Comparison of ENCODE assay signal across 8 cellular contexts in the genomic region with DNA sequence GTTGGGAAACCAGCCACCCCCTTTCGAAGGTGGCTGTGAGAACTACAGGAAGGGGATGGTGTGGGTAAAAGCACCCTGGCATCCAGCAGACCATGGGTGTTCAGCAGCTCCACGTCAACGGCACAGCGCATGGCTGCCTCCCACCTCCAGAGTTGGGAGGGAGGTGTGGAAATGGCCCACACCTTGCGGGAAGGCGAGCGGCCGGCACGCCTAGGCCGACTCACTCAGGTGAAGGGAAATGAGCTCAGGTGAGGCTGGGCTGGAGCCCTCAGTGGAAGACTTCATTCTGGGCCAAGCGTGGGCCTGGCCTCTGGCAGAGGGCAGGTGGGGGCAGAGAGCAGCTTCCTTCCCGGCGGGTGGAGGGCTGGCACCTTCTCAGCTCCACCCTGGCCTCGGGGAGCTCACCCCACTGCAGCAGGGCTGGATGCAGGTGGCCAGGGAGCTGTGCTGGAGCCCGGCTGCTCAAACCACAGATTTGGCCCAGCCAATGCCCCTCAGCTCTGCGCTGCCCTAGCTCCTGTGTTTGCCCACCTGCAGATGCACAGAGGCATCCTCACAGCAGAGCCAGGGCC. TPM values are rescaled to one million over a fixed set of nuclear protein-coding genes. Genes with fewer than 3 reads are reported as not detected.
DNase-seq lines count a peak whose midpoint lies in the region; ATAC-seq and TF ChIP-seq lines count a peak whose summit lies in the region.

No MANE protein-coding gene starts in this region.

- H3K36me3 ChIP-seq in BLaER1: no peaks in the 10 kb centered on the region

- no peak overlapping the region for H3K4me3 Mint-ChIP-seq in endothelial cell (ENCODE audit: unreplicated experiment)

- H3K36me3 Mint-ChIP-seq in endothelial cell (ENCODE audit: low read depth, unreplicated experiment): no peaks in the 10 kb centered on the region

- H3K4me1 ChIP-seq in BLaER1: peaks cover 97% of the 10 kb centered on the region

- peaks cover 88% of the 10 kb centered on the region for H4K20me1 ChIP-seq in BLaER1

- no peaks in the 10 kb centered on the region for H3K9me3 Mint-ChIP-seq in endothelial cell (ENCODE audit: unreplicated experiment)

- peak; percentile 21 for ATAC-seq in GM21619 (IDR thresholded peaks at IDR 0.05; ENCODE audit: unreplicated experiment)

- H3K27me3 Mint-ChIP-seq in endothelial cell (ENCODE audit: unreplicated experiment): peaks cover 6% of the 10 kb centered on the region

- no peaks in the 10 kb centered on the region for H3K9me3 ChIP-seq in BLaER1

- H3K27me3 ChIP-seq in BLaER1: no peaks in the 10 kb centered on the region

- peak overlapping the region; percentile 90 for H3K27ac ChIP-seq in BLaER1

- TF ChIP-seq CTCF in endothelial cell (IDR thresholded peaks at IDR 0.05; ENCODE audit: unreplicated experiment): no peak

- peak overlapping the region; percentile 60 for H3K4me3 ChIP-seq in BLaER1

- H3K27ac Mint-ChIP-seq in endothelial cell (ENCODE audit: unreplicated experiment): peak overlapping the region; percentile 92

- DNase-seq in SHP77 (lab: John Stamatoyannopoulos, UW) (peak; percentile 58 to 69), endothelial cell (ENCODE audit: low spot score) (no peak), amniotic stem cell (lab: John Stamatoyannopoulos, UW) (no peak), NCI-H82 (lab: John Stamatoyannopoulos, UW) (no peak), OCI-M2 (lab: John Stamatoyannopoulos, UW; ENCODE audit: unreplicated experiment) (no peak)
- peak; percentile 54 for DNase-seq in stimulated activated naive CD4-positive, alpha-beta T cell treated with Interleukin-2 at 50 U/mL for 16 hours (lab: John Stamatoyannopoulos, UW)

- H3K4me2 ChIP-seq in BLaER1: peak overlapping the region; percentile 99

- H3K9ac ChIP-seq in BLaER1: peak overlapping the region; percentile 76

- peaks cover 25% of the 10 kb centered on the region for H3K4me1 Mint-ChIP-seq in endothelial cell (ENCODE audit: unreplicated experiment)

RNA-seq across cellular contexts. Expression of gene ALDH4A1, which starts 24.8 kb away (rescaled TPM):
- total RNA-seq in endothelial cell (ENCODE audit: unreplicated experiment): 27.8 TPM

RNA-seq across cellular contexts. Expression of gene IFFO2, which starts 29.3 kb away (rescaled TPM):
- 16.7 TPM for total RNA-seq in endothelial cell (ENCODE audit: unreplicated experiment)

Comparison
In these comparisons a context has a peak if more than half of its experiments do, and no peak if none do; other contexts are left out.
1. DNase-seq: peak in SHP77 (2 of 2) and stimulated activated naive CD4-positive, alpha-beta T cell treated with Interleukin-2 at 50 U/mL for 16 hours (single experiment); none in endothelial cell (single experiment), amniotic stem cell (single experiment), NCI-H82 (single experiment) and OCI-M2 (single experiment).